20 cellular contexts compared by ENCODE assay signal in the genomic region with DNA sequence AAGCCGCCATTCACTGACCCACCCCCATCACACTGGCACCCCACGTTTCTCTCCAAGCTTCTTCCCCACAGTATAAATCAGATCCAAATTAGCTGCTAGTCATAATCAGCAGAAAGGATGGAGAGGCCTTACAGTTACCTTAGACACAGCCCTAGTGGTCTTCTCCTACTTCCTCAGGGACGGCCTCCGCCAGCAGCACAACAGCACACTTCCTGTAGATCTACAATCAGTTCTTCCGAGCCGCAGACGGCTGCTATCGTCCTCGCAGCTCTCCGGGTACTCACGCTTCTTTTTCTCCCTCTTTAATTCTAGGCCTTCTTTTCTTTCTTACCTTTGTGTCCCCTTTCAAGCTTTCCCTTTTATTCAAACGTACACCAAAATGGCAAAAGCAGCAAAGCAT.
DNase-seq lines count a peak whose midpoint lies in the region; ATAC-seq and TF ChIP-seq lines count a peak whose summit lies in the region.
"Had no signal": no experiment of that assay in that cellular context is flagged by ENCODE, and none has a peak within 500 bp of the region (broad histone marks: within the 10 kb centered on the region; RNA-seq: fewer than 3 reads in every experiment).

No MANE protein-coding gene starts in this region.

- H2BK5ac ChIP-seq in mesenchymal stem cell (ENCODE audit: low read depth, low read length, poor library complexity, severe bottlenecking): no peak overlapping the region

- CTCF ChIA-PET in WTC11 (lab: Charles Lee): no interaction called here

- H3K18ac ChIP-seq in mesenchymal stem cell (ENCODE audit: low read depth in 1 of 2, low read length in 2 of 2): no peak overlapping the region

- H3K14ac ChIP-seq in mesenchymal stem cell (ENCODE audit: low read length in 2 of 2): no peak overlapping the region

- no peak overlapping the region for H4K91ac ChIP-seq in mesenchymal stem cell (ENCODE audit: low read length)

- no peak overlapping the region for H3K27ac ChIP-seq in mesenchymal stem cell (ENCODE audit: low read length, poor library complexity, severe bottlenecking)

- WGBS in mesenchymal stem cell: 92% methylated on average over 12 of the region's 12 CpGs

- no peak overlapping the region for H3K4me2 ChIP-seq in mesenchymal stem cell (ENCODE audit: low read length, poor library complexity, severe bottlenecking)

- H3K27me3 Mint-ChIP-seq in WTC11 (ENCODE audit: low read depth) (no peaks in the 10 kb centered on the region), immature natural killer cell (ENCODE audit: low read depth in 3 of 3) (peaks cover 0 to 4% (median 0%) of the 10 kb centered on the region in 3 donors)
- H3K27me3 Mint-ChIP-seq: CD4-positive, CD25-positive, alpha-beta regulatory T cell; CD8-positive, alpha-beta memory T cell; IgD-negative memory B cell had no signal

- no peaks in the 10 kb centered on the region for H3K4me1 ChIP-seq in mesenchymal stem cell (ENCODE audit: control insufficient read depth, insufficient read depth, low read depth, low read length)

- peaks cover 0 to 8% of the 10 kb centered on the region in 2 experiments for H3K36me3 ChIP-seq in mesenchymal stem cell (ENCODE audit: control insufficient read depth in 1 of 2, insufficient read depth in 2 of 2, low read depth in 1 of 2, low read length in 2 of 2)
- H3K36me3 ChIP-seq: BE2C had no signal

- TF ChIP-seq CTCF in WTC11 (IDR thresholded peaks at IDR 0.05): no peak

- POLR2A ChIA-PET in WTC11 (lab: Charles Lee): no interaction called here

- no peak overlapping the region for H2BK120ac ChIP-seq in mesenchymal stem cell (ENCODE audit: low read depth, low read length)

- no peaks in the 10 kb centered on the region for H3K9me3 ChIP-seq in mesenchymal stem cell (ENCODE audit: control insufficient read depth, low read length)
- H3K9me3 ChIP-seq: BE2C had no signal

- H3K36me3 Mint-ChIP-seq in WTC11: no peaks in the 10 kb centered on the region
- peaks cover 8 to 10% (median 9%) of the 10 kb centered on the region in 3 donors for H3K36me3 Mint-ChIP-seq in immature natural killer cell

- H3K79me1 ChIP-seq in mesenchymal stem cell (replicated peaks; ENCODE audit: low read length, poor library complexity, severe bottlenecking): peaks cover 4% of the 10 kb centered on the region

- H3K27ac Mint-ChIP-seq in WTC11: peak overlapping the region; percentile 49; the same call in 1 of the 2 replicates
- H3K27ac Mint-ChIP-seq in immature natural killer cell: no peak overlapping the region
- H3K27ac Mint-ChIP-seq: CD4-positive, CD25-positive, alpha-beta regulatory T cell; IgD-negative memory B cell had no signal

- H3K4me1 Mint-ChIP-seq in WTC11 (peaks cover 14% of the 10 kb centered on the region), immature natural killer cell (no peaks in the 10 kb centered on the region)
- H3K4me1 Mint-ChIP-seq: CD4-positive, CD25-positive, alpha-beta regulatory T cell; IgD-negative memory B cell had no signal

- no peak overlapping the region for H2BK15ac ChIP-seq in mesenchymal stem cell (ENCODE audit: low read depth, poor library complexity, severe bottlenecking)

- no peak overlapping the region for H2AK5ac ChIP-seq in mesenchymal stem cell (ENCODE audit: low read length, severe bottlenecking)

- ATAC-seq in WTC11: no peak
- no peak for ATAC-seq in HG02885 (IDR thresholded peaks at IDR 0.05; ENCODE audit: poor library complexity, unreplicated experiment)
- ATAC-seq: HepG2 had no signal

- no peak overlapping the region for H3K9ac ChIP-seq in mesenchymal stem cell (ENCODE audit: low read length)

- H3K4ac ChIP-seq in mesenchymal stem cell (ENCODE audit: low read depth in 1 of 2, low read length in 2 of 2): no peak overlapping the region

- H2AFZ ChIP-seq in mesenchymal stem cell (ENCODE audit: low read depth, low read length): no peak overlapping the region

- no peaks in the 10 kb centered on the region for H3K27me3 ChIP-seq in mesenchymal stem cell (ENCODE audit: control insufficient read depth in 1 of 2, insufficient read depth in 1 of 2, low read length in 2 of 2)
- H3K27me3 ChIP-seq: BE2C had no signal

- H3K23ac ChIP-seq in mesenchymal stem cell (ENCODE audit: low read length in 2 of 2): no peak overlapping the region

- H3K4me3 ChIP-seq in mesenchymal stem cell (ENCODE audit: insufficient read depth in 1 of 2, low read depth in 1 of 2, low read length in 2 of 2): no peak overlapping the region

- H4K8ac ChIP-seq in mesenchymal stem cell (ENCODE audit: low read length): peak overlapping the region; percentile 64

- no peak overlapping the region for H3K4me3 Mint-ChIP-seq in WTC11
- no peak overlapping the region for H3K4me3 Mint-ChIP-seq in immature natural killer cell
- H3K4me3 Mint-ChIP-seq: CD4-positive, CD25-positive, alpha-beta regulatory T cell; IgD-negative memory B cell had no signal

- H3K9me3 Mint-ChIP-seq in WTC11 (no peaks in the 10 kb centered on the region), immature natural killer cell (no peaks in the 10 kb centered on the region)
- H3K9me3 Mint-ChIP-seq: IgD-negative memory B cell had no signal

- DNase-seq in KG1 (lab: John Stamatoyannopoulos, UW): peak; percentile 48
- DNase-seq in WTC11 (ENCODE audit: low spot score): no peak
- no peak for DNase-seq in mesenchymal stem cell
- no peak for DNase-seq in immature natural killer cell
- no peak for DNase-seq in GF-D8 (lab: John Stamatoyannopoulos, UW)
- DNase-seq: ACHN; BE2C; C1 segment of cervical spinal cord; CD4-positive, CD25-positive, alpha-beta regulatory T cell; CD8-positive, alpha-beta memory T cell; COR-L47; DMS 273 treated with DMSO at 0.1 percent for 48 hours; DMS53; DND-41; EL; GOT3; H7 had no signal

- H2BK12ac ChIP-seq in mesenchymal stem cell (ENCODE audit: low read length in 2 of 2): peak overlapping the region in 1 of 2 experiments; percentile 52

TF ChIP-seq in WTC11, 78 proteins besides CTCF, POLR2A, EP300 and RAD21:
- no peak for TF ChIP-seq KAT7 (CRISPR knock-in tag; IDR thresholded peaks at IDR 0.05; ENCODE audit: borderline replicate concordance)
- TF ChIP-seq, protein P1, sequence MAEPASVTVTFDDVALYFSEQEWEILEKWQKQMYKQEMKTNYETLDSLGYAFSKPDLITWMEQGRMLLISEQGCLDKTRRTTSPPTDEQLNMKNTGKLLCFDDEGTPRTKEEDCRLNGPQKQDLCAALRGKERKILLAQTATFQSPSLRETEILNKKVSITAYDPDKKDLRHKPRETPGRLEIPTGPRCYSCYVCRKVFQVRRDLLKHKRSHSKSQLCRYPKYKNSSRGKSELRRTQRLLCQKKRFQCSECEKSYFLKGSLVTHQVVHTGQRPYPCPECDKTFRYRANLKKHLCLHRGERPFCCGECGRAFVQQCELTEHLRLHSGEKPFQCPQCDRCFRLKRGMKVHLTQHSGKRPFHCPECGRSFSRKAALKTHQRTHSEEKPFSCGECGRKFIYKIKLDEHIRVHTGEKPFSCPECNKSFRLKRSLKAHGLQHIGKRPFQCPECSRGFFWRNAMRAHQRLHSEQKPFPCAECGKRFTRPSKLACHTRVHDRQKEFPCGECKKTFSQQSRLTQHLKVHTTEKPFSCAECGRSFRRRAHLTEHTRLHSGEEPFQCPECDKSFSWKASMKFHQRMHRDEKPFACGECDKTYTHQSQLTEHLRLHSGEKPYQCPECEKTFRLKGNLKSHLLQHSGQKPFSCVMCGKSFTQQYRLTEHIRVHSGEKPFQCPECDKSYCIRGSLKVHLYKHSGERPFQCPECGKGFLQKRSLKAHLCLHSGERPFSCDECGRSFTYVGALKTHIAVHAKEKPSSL (CRISPR knock-in tag; conservative IDR thresholded peaks at IDR 0.05): no peak
- no peak for TF ChIP-seq NFYB (CRISPR knock-in tag; conservative IDR thresholded peaks at IDR 0.05; ENCODE audit: low read depth)
- no peak for TF ChIP-seq E2F1 (CRISPR knock-in tag; IDR thresholded peaks at IDR 0.05)
- TF ChIP-seq ELF4 (CRISPR knock-in tag; IDR thresholded peaks at IDR 0.05; ENCODE audit: low read depth): no peak
- no peak for TF ChIP-seq GRHL2 (CRISPR knock-in tag; IDR thresholded peaks at IDR 0.05; ENCODE audit: insufficient replicate concordance, severe bottlenecking)
- TF ChIP-seq JUN (CRISPR knock-in tag; IDR thresholded peaks at IDR 0.05): no peak
- no peak for TF ChIP-seq PRRX2 (CRISPR knock-in tag; IDR thresholded peaks at IDR 0.05)
- TF ChIP-seq, protein P2, sequence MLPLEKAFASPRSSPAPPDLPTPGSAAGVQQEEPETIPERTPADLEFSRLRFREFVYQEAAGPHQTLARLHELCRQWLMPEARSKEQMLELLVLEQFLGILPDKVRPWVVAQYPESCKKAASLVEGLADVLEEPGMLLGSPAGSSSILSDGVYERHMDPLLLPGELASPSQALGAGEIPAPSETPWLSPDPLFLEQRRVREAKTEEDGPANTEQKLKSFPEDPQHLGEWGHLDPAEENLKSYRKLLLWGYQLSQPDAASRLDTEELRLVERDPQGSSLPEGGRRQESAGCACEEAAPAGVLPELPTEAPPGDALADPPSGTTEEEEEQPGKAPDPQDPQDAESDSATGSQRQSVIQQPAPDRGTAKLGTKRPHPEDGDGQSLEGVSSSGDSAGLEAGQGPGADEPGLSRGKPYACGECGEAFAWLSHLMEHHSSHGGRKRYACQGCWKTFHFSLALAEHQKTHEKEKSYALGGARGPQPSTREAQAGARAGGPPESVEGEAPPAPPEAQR (CRISPR knock-in tag; IDR thresholded peaks at IDR 0.05): no peak
- TF ChIP-seq ZNF263 (CRISPR knock-in tag; IDR thresholded peaks at IDR 0.05; ENCODE audit: low read depth): no peak
- TF ChIP-seq CREB1 (CRISPR knock-in tag; IDR thresholded peaks at IDR 0.05): no peak
- TF ChIP-seq ZNF138 (CRISPR knock-in tag; conservative IDR thresholded peaks at IDR 0.05): no peak
- no peak for TF ChIP-seq ETV6 (CRISPR knock-in tag; IDR thresholded peaks at IDR 0.05)
- no peak for TF ChIP-seq GTF2I (CRISPR knock-in tag; conservative IDR thresholded peaks at IDR 0.05)
- no peak for TF ChIP-seq ZNF121 (CRISPR knock-in tag; IDR thresholded peaks at IDR 0.05)
